In the genomic region with DNA sequence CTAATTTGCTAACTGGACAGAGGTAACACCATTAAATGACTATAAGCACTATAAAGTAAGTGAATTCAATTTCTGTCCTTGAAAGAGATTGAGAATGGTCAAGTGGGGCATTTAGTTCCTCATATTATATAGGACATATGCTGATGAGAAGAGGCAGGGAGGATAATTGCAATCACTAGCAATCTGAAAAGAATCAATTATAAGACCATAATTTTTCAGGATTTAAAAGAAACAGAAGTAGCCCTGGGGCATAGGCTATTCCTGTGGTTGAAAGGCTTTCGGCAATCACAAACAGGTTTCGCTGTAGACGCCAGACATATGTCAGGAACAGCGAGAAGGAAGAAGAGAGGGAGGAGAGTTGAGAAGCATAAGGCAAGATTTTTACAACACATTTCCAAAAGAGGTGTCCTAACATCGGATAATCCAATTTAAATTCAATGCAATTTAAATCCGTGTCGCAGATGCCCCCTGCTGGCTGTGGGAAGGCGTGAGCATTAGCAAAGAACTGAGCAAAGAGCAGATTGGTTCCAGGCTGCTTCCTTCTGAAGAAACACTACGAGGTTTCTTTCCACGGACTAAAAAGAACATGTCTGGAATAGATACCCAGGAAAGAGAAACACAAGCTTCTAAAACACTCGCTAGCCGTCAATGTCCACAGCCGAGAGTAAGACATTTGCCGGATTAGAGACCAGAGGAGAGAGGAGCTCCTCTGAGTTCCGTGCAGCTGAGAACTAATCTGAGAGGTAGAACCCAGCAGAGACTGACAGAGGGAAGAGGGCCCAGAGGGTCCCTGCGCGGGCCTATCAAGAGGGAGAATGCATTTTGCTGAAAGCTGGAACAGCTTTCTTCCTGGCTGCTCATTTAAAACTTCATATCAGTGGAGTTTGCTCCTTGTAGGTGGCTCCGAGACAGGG, we compare ENCODE assay signal across 7 cellular contexts. TPM values are rescaled to one million over a fixed set of nuclear protein-coding genes. Genes with fewer than 3 reads are reported as not detected.
DNase-seq lines count a peak whose midpoint lies in the region; ATAC-seq, FAIRE-seq and TF ChIP-seq lines count a peak whose summit lies in the region.

No MANE protein-coding gene starts in this region.

- H3K4me3 ChIP-seq in Loucy (ENCODE audit: low read length, poor library complexity, severe bottlenecking) (no peak overlapping the region), right cardiac atrium (ENCODE audit: low read length) (peak overlapping the region; percentile 1)

- peak; percentile 80 for FAIRE-seq in GM12891 (lab: Jason Lieb, UNC)

- no peak overlapping the region for H3K27ac ChIP-seq in right cardiac atrium (ENCODE audit: low read length)

- H2AFZ ChIP-seq in Loucy (ENCODE audit: low read length): peak overlapping the region; percentile 65

- no peak for TF ChIP-seq POLR2A in GM12891 (IDR thresholded peaks at IDR 0.05; ENCODE audit: low read depth, low read length)

- no peak overlapping the region for H3K4me2 ChIP-seq in Loucy (ENCODE audit: low read depth, low read length, poor library complexity, severe bottlenecking)

- WGBS in right cardiac atrium: 31% methylated on average over 18 of the region's 18 CpGs

- no peaks in the 10 kb centered on the region for H3K36me3 ChIP-seq in Loucy (ENCODE audit: insufficient read depth, low read length)

- H3K9me2 ChIP-seq in Loucy (replicated peaks; ENCODE audit: low read depth, low read length): no peaks in the 10 kb centered on the region

- H3K27me3 ChIP-seq in Loucy (ENCODE audit: insufficient read depth, low read length, poor library complexity, severe bottlenecking) (no peaks in the 10 kb centered on the region), right cardiac atrium (ENCODE audit: control insufficient read depth, insufficient read depth) (no peaks in the 10 kb centered on the region)

- no peak overlapping the region for H3K9ac ChIP-seq in Loucy (ENCODE audit: low read depth, low read length, poor library complexity, severe bottlenecking)

- intact Hi-C loops in right cardiac atrium (cut with DNase I): loop anchor here (2.0 to 10.0 kb wide), 7 partner anchors 100 to 330 kb away; partner anchors contain the start of gene RGS4 (in 1 of the 4)
- intact Hi-C loops in sciatic nerve (cut with DNase I): no loop called here

- ATAC-seq in right cardiac atrium: peak; percentile 77 to 79
- peak; percentile 67 for ATAC-seq in sciatic nerve
- ATAC-seq in GM21825 (IDR thresholded peaks at IDR 0.05; ENCODE audit: unreplicated experiment): no peak

- H3K79me2 ChIP-seq in Loucy (ENCODE audit: insufficient read depth, low read length): no peaks in the 10 kb centered on the region

- H3K9me3 ChIP-seq in Loucy (ENCODE audit: insufficient read depth, low read depth, low read length) (no peaks in the 10 kb centered on the region), right cardiac atrium (ENCODE audit: control insufficient read depth, low read length) (no peaks in the 10 kb centered on the region)

- no peaks in the 10 kb centered on the region for H3F3A ChIP-seq in Loucy (ENCODE audit: low read depth)

- no peaks in the 10 kb centered on the region for H3K4me1 ChIP-seq in Loucy (ENCODE audit: insufficient read depth, low read length, poor library complexity, severe bottlenecking)
- H3K4me1 ChIP-seq in right cardiac atrium (ENCODE audit: control insufficient read depth, insufficient read depth, low read length): no peaks in the 10 kb centered on the region

- TF ChIP-seq CTCF in Loucy (conservative IDR thresholded peaks at IDR 0.05; ENCODE audit: low read length): peak; percentile 96

- DNase-seq in GM12891 (ENCODE audit: insufficient read length, low spot score): peak; percentile 12
- DNase-seq in RPMI8226: peak; percentile 71
- DNase-seq in amniotic epithelial cell (ENCODE audit: low read depth): peak; percentile 67
- peak; percentile 68 to 89 (median 84) for DNase-seq in right cardiac atrium
- DNase-seq in sciatic nerve (ENCODE audit: low spot score): peak; percentile 87

- H4K20me1 ChIP-seq in Loucy (ENCODE audit: insufficient read depth, low read length, poor library complexity, severe bottlenecking): no peaks in the 10 kb centered on the region

TF ChIP-seq in GM12891, 5 proteins besides CTCF, POLR2A, EP300 and RAD21:
- TF ChIP-seq POLR2AphosphoS5 (IDR thresholded peaks at IDR 0.05; ENCODE audit: low read depth, low read length): no peak
TF ChIP-seq in GM12891: peak in this region for 0.

RNA-seq across cellular contexts. Expression of gene RGS5, which starts 27.9 kb away (rescaled TPM):
- polyA plus RNA-seq in GM12891 (2012; ENCODE audit: low read depth, missing spikeins): 2.7 TPM
- total RNA-seq in right cardiac atrium (100 to 1,000 TPM in 2 of 4 donors, 10 to 100 TPM in 2; 60.4 to 188 (median 111) TPM), sciatic nerve (60.2 TPM)
- polyA plus RNA-seq in right cardiac atrium: 76.7 TPM

Comparison
In these comparisons a context has a peak if more than half of its experiments do, and no peak if none do; other contexts are left out.
1. DNase-seq: peak in every context shown above with its lines; median percentile 87 in sciatic nerve; 84 in right cardiac atrium; 71 in RPMI8226; 67 in amniotic epithelial cell; 12 in GM12891.